In the genomic region with DNA sequence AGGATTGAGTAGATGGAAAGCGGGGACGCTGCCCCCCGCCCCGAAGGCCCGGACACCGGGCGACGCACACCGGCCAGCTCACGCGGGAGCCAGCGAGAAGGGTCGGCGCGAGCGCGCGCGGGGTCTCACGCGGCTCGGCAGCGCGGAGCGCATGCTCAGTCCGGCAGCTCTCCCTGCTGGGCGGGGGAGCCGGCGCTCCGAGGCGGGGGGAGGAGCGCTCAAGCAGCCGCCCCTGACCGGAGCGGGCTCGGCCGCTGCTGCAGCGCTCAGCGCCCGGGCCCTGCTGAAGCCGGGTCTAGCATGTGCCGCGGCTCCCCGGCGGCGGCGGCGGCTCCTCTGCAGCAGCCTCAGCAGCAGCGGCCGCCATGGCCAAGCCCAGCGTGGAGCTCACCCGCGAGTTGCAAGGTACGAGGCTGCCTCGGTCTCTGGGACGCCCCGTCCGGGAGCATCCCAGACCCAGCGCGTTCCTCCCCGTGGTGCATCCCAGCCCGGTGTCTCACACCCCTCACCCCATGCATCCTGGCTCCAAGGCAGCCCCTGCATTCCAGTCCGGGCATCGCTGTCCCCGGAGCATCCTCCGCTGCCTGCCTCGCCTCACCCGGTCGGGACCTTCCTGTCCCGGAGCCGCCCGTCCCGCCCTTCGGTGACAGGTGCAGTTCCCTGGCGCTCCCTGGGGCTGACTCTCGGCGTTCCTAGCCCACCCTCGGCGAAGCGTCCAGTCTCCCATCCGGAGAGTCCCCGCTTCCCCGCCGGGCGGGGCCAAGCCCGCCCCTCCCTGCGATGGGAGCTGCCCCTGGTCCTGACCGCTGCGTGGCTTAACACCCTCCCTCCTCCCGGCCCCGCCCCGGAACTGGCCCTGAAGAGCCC, we compare ENCODE assay signal across 8 cellular contexts. TPM values are rescaled to one million over a fixed set of nuclear protein-coding genes. Genes with fewer than 3 reads are reported as not detected.
DNase-seq lines count a peak whose midpoint lies in the region; ATAC-seq and TF ChIP-seq lines count a peak whose summit lies in the region.

Gene CARMIL3 (plus strand): TSS at position 221 of the 867 bp plus-strand sequence. CDS start 145 bp downstream, at position 366.

- H3K36me3 ChIP-seq in HUES64 (ENCODE audit: insufficient read depth, low read length) (no peaks in the 10 kb centered on the region), RWPE2 (ENCODE audit: low read depth) (no peaks in the 10 kb centered on the region), gastroesophageal sphincter (no peaks in the 10 kb centered on the region), neuronal stem cell (replicated peaks in 1 of 2; ENCODE audit: control insufficient read depth in 2 of 2, insufficient read depth in 2 of 2, low read length in 2 of 2) (no peaks in the 10 kb centered on the region), tibial nerve (no peaks in the 10 kb centered on the region)

- intact Hi-C loops in activated naive CD4-positive, alpha-beta T cell treated with anti-CD3 and anti-CD28 coated beads for 36 hours (cut with micrococcal nuclease) = loop anchor here (1.0 to 5.0 kb wide), 2 partner anchors 38 to 390 kb away; partner anchors contain the start of gene SDR39U1

- peak within 1 kb of the TSS; percentile 65 for H3K4me3 Mint-ChIP-seq in activated naive CD4-positive, alpha-beta T cell treated with anti-CD3 and anti-CD28 coated beads for 36 hours

- no peak for TF ChIP-seq EP300 in gastroesophageal sphincter (IDR thresholded peaks at IDR 0.05)
- no peak for TF ChIP-seq EP300 in tibial nerve (IDR thresholded peaks at IDR 0.05)

- peak within 1 kb of the TSS; percentile 77 for H3K18ac ChIP-seq in neuronal stem cell (ENCODE audit: low read length)

- no peaks in the 10 kb centered on the region for H3K36me3 Mint-ChIP-seq in activated naive CD4-positive, alpha-beta T cell treated with anti-CD3 and anti-CD28 coated beads for 36 hours (ENCODE audit: low read depth)

- no peaks in the 10 kb centered on the region for H3K79me1 ChIP-seq in neuronal stem cell (ENCODE audit: low read depth, low read length)

- peak within 1 kb of the TSS; percentile 98 for H3K4me2 ChIP-seq in neuronal stem cell (ENCODE audit: insufficient read depth, low read length, poor library complexity, severe bottlenecking)

- DNase-seq in DMS153 (lab: John Stamatoyannopoulos, UW) (peak; percentile 21), RWPE2 (ENCODE audit: low spot score) (peak; percentile 69), neuronal stem cell (ENCODE audit: low spot score) (peak; percentile 69), tibial nerve (ENCODE audit: low spot score in 2 of 2) (no peak)
- DNase-seq in activated naive CD4-positive, alpha-beta T cell treated with anti-CD3 and anti-CD28 coated beads for 36 hours = peak; percentile 60

- H4K8ac ChIP-seq in neuronal stem cell (ENCODE audit: low read depth, low read length) = peak within 1 kb of the TSS; percentile 100

- H3K9me3 Mint-ChIP-seq in activated naive CD4-positive, alpha-beta T cell treated with anti-CD3 and anti-CD28 coated beads for 36 hours = no peaks in the 10 kb centered on the region

- H2BK12ac ChIP-seq in neuronal stem cell (ENCODE audit: low read length) = no peak within 1 kb of the TSS

- CTCF ChIA-PET in activated naive CD4-positive, alpha-beta T cell treated with anti-CD3 and anti-CD28 coated beads for 36 hours (lab: Charles Lee) = interaction anchor here (0.7 to 12.0 kb wide), 5 partner anchors 14 to 57 kb away, joined by 3 to 386 read pairs (median 6); partner anchors contain the start of gene PCK2

- H3K14ac ChIP-seq in neuronal stem cell (ENCODE audit: low read length) = no peak within 1 kb of the TSS

- H3K27me3 Mint-ChIP-seq in activated naive CD4-positive, alpha-beta T cell treated with anti-CD3 and anti-CD28 coated beads for 36 hours (ENCODE audit: low read depth) = peaks cover 2% of the 10 kb centered on the region

- WGBS in HUES64 = under 1% methylated on average over 92 of the region's 92 CpGs
- 0% methylated on average over 14 of the region's 92 CpGs; no CpG with 5 or more reads in 1 of the 2 donors for WGBS in gastroesophageal sphincter (ENCODE audit: low coverage in 1 of 2), 2 donors
- WGBS in neuronal stem cell (ENCODE audit: extremely low coverage in 2 of 2, insufficient read length in 2 of 2, insufficient replicate concordance in 1 of 2), 2 donors = no CpG with 5 or more reads among the region's 92 CpGs
- WGBS in tibial nerve, 2 donors = 1% methylated on average over 47 to 89 of the region's 92 CpGs

- H3K4me1 ChIP-seq in HUES64 (ENCODE audit: insufficient read depth, low read length) (no peaks in the 10 kb centered on the region), RWPE2 (ENCODE audit: insufficient read depth, poor library complexity, severe bottlenecking) (no peaks in the 10 kb centered on the region), gastroesophageal sphincter (peaks cover 2 to 21% (median 8%) of the 10 kb centered on the region in 3 donors), neuronal stem cell (ENCODE audit: control insufficient read depth in 2 of 2, insufficient read depth in 1 of 2, low read depth in 1 of 2, low read length in 2 of 2) (peaks cover 5 to 7% of the 10 kb centered on the region in 2 donors), tibial nerve (peaks cover 0 to 15% (median 12%) of the 10 kb centered on the region in 4 donors)

- peak within 1 kb of the TSS; percentile 60 for H2BK15ac ChIP-seq in neuronal stem cell (ENCODE audit: low read length)

- H3K4me3 ChIP-seq in HUES64 (ENCODE audit: low read length) (peak within 1 kb of the TSS; percentile 61), RWPE2 (ENCODE audit: severe bottlenecking) (peak within 1 kb of the TSS; percentile 35), gastroesophageal sphincter (peak within 1 kb of the TSS; percentile 38 to 66), neuronal stem cell (ENCODE audit: low read length in 2 of 2) (peak within 1 kb of the TSS; percentile 55 to 87), tibial nerve (peak within 1 kb of the TSS; percentile 43 to 75 (median 67))

- H4K91ac ChIP-seq in neuronal stem cell (ENCODE audit: low read depth, low read length, poor library complexity) = no peak within 1 kb of the TSS

- TF ChIP-seq POLR2A in gastroesophageal sphincter (IDR thresholded peaks at IDR 0.05) (peak in 1 of 2 donors; percentile 25), tibial nerve (IDR thresholded peaks at IDR 0.05) (no peak)

- peak within 1 kb of the TSS; percentile 99 for H2AFZ ChIP-seq in neuronal stem cell (ENCODE audit: low read length)

- no peak within 1 kb of the TSS for H2BK120ac ChIP-seq in neuronal stem cell (ENCODE audit: low read depth, low read length)

- no peak within 1 kb of the TSS for H3K4ac ChIP-seq in neuronal stem cell (ENCODE audit: low read length)

- H3K27me3 ChIP-seq in HUES64 (ENCODE audit: insufficient read depth, low read length) = peaks cover 9% of the 10 kb centered on the region; the same call in 1 of the 2 replicates
- peaks cover 3% of the 10 kb centered on the region for H3K27me3 ChIP-seq in RWPE2 (ENCODE audit: insufficient read depth, poor library complexity, severe bottlenecking)
- H3K27me3 ChIP-seq in gastroesophageal sphincter = peaks cover 35% of the 10 kb centered on the region
- H3K27me3 ChIP-seq in neuronal stem cell (ENCODE audit: control insufficient read depth in 3 of 3, insufficient read depth in 3 of 3, low read depth in 1 of 3, low read length in 3 of 3) = peaks cover 0 to 32% (median 0%) of the 10 kb centered on the region in 3 experiments
- H3K27me3 ChIP-seq in tibial nerve = no peaks in the 10 kb centered on the region

- TF ChIP-seq CTCF in RWPE2 (IDR thresholded peaks at IDR 0.05; ENCODE audit: poor library complexity, severe bottlenecking) (no peak), gastroesophageal sphincter (IDR thresholded peaks at IDR 0.05) (peak in 1 of 4 experiments; percentile 5), tibial nerve (IDR thresholded peaks at IDR 0.05) (peak in 1 of 5 experiments; percentile 13)

- H3K9ac ChIP-seq in HUES64 (ENCODE audit: low read depth, low read length) (peak within 1 kb of the TSS; percentile 82), neuronal stem cell (ENCODE audit: low read depth, low read length, poor library complexity) (peak within 1 kb of the TSS; percentile 91)

- H3K9me3 ChIP-seq in HUES64 (ENCODE audit: insufficient read depth, low read depth, low read length) (no peaks in the 10 kb centered on the region), RWPE2 (ENCODE audit: severe bottlenecking) (no peaks in the 10 kb centered on the region), gastroesophageal sphincter (no peaks in the 10 kb centered on the region), neuronal stem cell (replicated peaks in 1 of 2; ENCODE audit: control insufficient read depth in 2 of 2, insufficient read depth in 1 of 2, low read depth in 1 of 2, low read length in 2 of 2) (no peaks in the 10 kb centered on the region), tibial nerve (no peaks in the 10 kb centered on the region)

- H3K23ac ChIP-seq in neuronal stem cell (ENCODE audit: low read depth, low read length, poor library complexity) = peak within 1 kb of the TSS; percentile 34

- H3K27ac Mint-ChIP-seq in activated naive CD4-positive, alpha-beta T cell treated with anti-CD3 and anti-CD28 coated beads for 36 hours = peak within 1 kb of the TSS; percentile 28

- no peak within 1 kb of the TSS for H2BK5ac ChIP-seq in neuronal stem cell (ENCODE audit: low read length)

- ATAC-seq in GM21390 (IDR thresholded peaks at IDR 0.05; ENCODE audit: unreplicated experiment) = peak; percentile 69
- peak; percentile 79 for ATAC-seq in RWPE2 (ENCODE audit: low read depth)
- peak; percentile 91 for ATAC-seq in gastroesophageal sphincter

- 0 out of 2 replicates have a peak within 1 kb of the TSS, but pooled peaks have one; percentile 4 for H3K27ac ChIP-seq in HUES64 (ENCODE audit: low read depth, low read length)
- H3K27ac ChIP-seq in RWPE2 (ENCODE audit: poor library complexity, severe bottlenecking) = no peak within 1 kb of the TSS
- H3K27ac ChIP-seq in gastroesophageal sphincter = peak within 1 kb of the TSS in 3 of 4 donors; percentile 48 to 73 (median 53)
- H3K27ac ChIP-seq in neuronal stem cell (replicated peaks; ENCODE audit: low read length) = no peak within 1 kb of the TSS
- peak within 1 kb of the TSS in 3 of 4 donors; percentile 51 to 71 (median 63) for H3K27ac ChIP-seq in tibial nerve

- H2AK5ac ChIP-seq in neuronal stem cell (ENCODE audit: low read depth, low read length) = peak within 1 kb of the TSS; percentile 81

- H3K4me1 Mint-ChIP-seq in activated naive CD4-positive, alpha-beta T cell treated with anti-CD3 and anti-CD28 coated beads for 36 hours (ENCODE audit: low read depth) = peaks cover 18% of the 10 kb centered on the region

RNA-seq across cellular contexts. Expression of gene CARMIL3, which starts in this region (rescaled TPM):
- polyA plus RNA-seq in HUES64 (2013, experiment 1 of 2) = 2.6 TPM
- 2.6 TPM for polyA plus RNA-seq in HUES64 (2013, experiment 2 of 2)
- total RNA-seq in activated naive CD4-positive, alpha-beta T cell treated with anti-CD3 and anti-CD28 coated beads for 36 hours = under 1 TPM; 0.48 to 0.99 TPM
- total RNA-seq in gastroesophageal sphincter (under 1 TPM in 3 of 4 donors, not detected in 1; 0.12 to 0.47 (median 0.17) TPM), tibial nerve (under 1 TPM in 3 of 4 donors, not detected in 1; 0.42 to 0.60 (median 0.44) TPM)
- polyA plus RNA-seq in neuronal stem cell (2013, experiment 1 of 2) = 0.96 TPM
- polyA plus RNA-seq in neuronal stem cell (2013, experiment 2 of 2) = 0.98 TPM

Comparison
In these comparisons a context has a peak if more than half of its experiments do, and no peak if none do; other contexts are left out.
1. Peak in DNase-seq in activated naive CD4-positive, alpha-beta T cell treated with anti-CD3 and anti-CD28 coated beads for 36 hours; RNA of the gene not detected or under 1 TPM.
2. Peak in ATAC-seq, H3K4me3 ChIP-seq and H3K27ac ChIP-seq in gastroesophageal sphincter; RNA of the gene not detected or under 1 TPM.
3. DNase-seq: peak in DMS153 (single experiment), RWPE2 (single experiment) and neuronal stem cell (single experiment); none in tibial nerve (0 of 2).
4. H3K27ac ChIP-seq: peak in HUES64 (single experiment) and tibial nerve (3 of 4); none in RWPE2 (single experiment) and neuronal stem cell (single experiment).
5. Peak in every context shown above with its lines, with median percentiles within 50 percentile points of each other: ATAC-seq and H3K4me3 ChIP-seq.